ENCODE assay signal across 13 cellular contexts in the genomic region with DNA sequence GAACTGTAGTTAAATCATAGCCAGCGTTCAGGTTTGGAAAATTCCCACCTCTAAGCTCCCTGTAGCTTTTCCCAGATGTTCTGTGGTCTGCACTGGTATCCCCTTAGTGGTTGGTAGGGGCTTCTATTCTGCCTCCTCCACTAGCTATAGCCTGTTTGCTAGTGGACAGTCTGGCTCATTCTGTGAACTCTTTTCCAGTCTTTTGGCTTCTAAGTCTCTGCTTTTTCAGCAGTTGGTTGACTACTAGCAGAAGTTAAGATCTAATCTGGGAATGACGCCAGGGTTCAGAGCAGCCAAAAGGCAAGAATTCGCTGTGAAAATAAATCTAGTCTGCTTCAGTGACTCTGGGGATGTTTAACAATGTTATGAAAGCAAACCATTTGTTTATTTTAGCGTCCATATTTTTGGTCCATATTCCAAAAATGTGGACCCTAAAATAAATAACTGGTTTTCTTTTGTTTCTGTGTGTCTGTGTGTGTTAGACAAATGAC.
DNase-seq lines count a peak whose midpoint lies in the region; ATAC-seq, FAIRE-seq and TF ChIP-seq lines count a peak whose summit lies in the region.
"Had no signal": no experiment of that assay in that cellular context is flagged by ENCODE, and none has a peak within 500 bp of the region (broad histone marks: within the 10 kb centered on the region; RNA-seq: fewer than 3 reads in every experiment).

No MANE protein-coding gene starts in this region.

- no peak for TF ChIP-seq CTCF in heart right ventricle (IDR thresholded peaks at IDR 0.05)
- no peak for TF ChIP-seq CTCF in WERI-Rb-1 (IDR thresholded peaks at IDR 0.05; ENCODE audit: low read depth, low read length)

- H2AFZ ChIP-seq in GM23248, result no peak overlapping the region

- no peaks in the 10 kb centered on the region for H3K27me3 ChIP-seq in GM23248 (replicated peaks; ENCODE audit: insufficient read depth)
- H3K27me3 ChIP-seq in heart right ventricle, result no peaks in the 10 kb centered on the region
- no peaks in the 10 kb centered on the region for H3K27me3 ChIP-seq in WERI-Rb-1 (ENCODE audit: insufficient read depth, low read depth, severe bottlenecking)

- no peaks in the 10 kb centered on the region for H3K36me3 ChIP-seq in GM23248 (ENCODE audit: low read depth)
- no peaks in the 10 kb centered on the region for H3K36me3 ChIP-seq in heart right ventricle
- no peaks in the 10 kb centered on the region for H3K36me3 ChIP-seq in WERI-Rb-1
- H3K36me3 ChIP-seq: prostate gland had no signal

- H3F3A ChIP-seq in GM23248 (ENCODE audit: insufficient read depth), result no peaks in the 10 kb centered on the region

- H3K27ac ChIP-seq in GM23248, result no peak overlapping the region
- H3K27ac ChIP-seq in heart right ventricle, result peak overlapping the region in 2 of 10 donors; percentile 27 to 52
- no peak overlapping the region for H3K27ac ChIP-seq in WERI-Rb-1
- H3K27ac ChIP-seq: prostate gland had no signal

- H3K9me3 ChIP-seq in GM23248 (ENCODE audit: low read depth), result no peaks in the 10 kb centered on the region
- H3K9me3 ChIP-seq in heart right ventricle, result no peaks in the 10 kb centered on the region
- H3K9me3 ChIP-seq in WERI-Rb-1 (ENCODE audit: severe bottlenecking), result no peaks in the 10 kb centered on the region
- H3K9me3 ChIP-seq: prostate gland had no signal

- H3K4me1 ChIP-seq in GM23248 (ENCODE audit: insufficient read depth), result no peaks in the 10 kb centered on the region
- H3K4me1 ChIP-seq in heart right ventricle, result peaks cover 0 to 24% (median 0%) of the 10 kb centered on the region in 9 donors
- H3K4me1 ChIP-seq: prostate gland had no signal

- no peaks in the 10 kb centered on the region for H3K79me2 ChIP-seq in GM23248 (ENCODE audit: insufficient read depth)

- in situ Hi-C loops in GM23248 (cut with MboI), result no loop called here

- H4K20me1 ChIP-seq in GM23248 (ENCODE audit: insufficient read depth), result no peaks in the 10 kb centered on the region

- no peaks in the 10 kb centered on the region for H3K9me2 ChIP-seq in GM23248 (ENCODE audit: insufficient read depth)

- no peak overlapping the region for H3K9ac ChIP-seq in GM23248

- no peak overlapping the region for H3K4me2 ChIP-seq in GM23248 (ENCODE audit: unreplicated experiment)

- intact Hi-C loops in heart right ventricle (cut with DNase I), result loop anchor here in 1 of 10 donors (10.0 kb wide), 1 partner anchor 48 kb away; no protein-coding TSS in a partner anchor

- no peak for FAIRE-seq in urothelium cell line (lab: Jason Lieb, UNC)

- DNase-seq in GM23248 (peak; percentile 0), RPMI8226 (peak; percentile 83), heart right ventricle (peak in 1 of 2 donors; percentile 47), renal cortical epithelial cell (ENCODE audit: low read depth) (peak; percentile 86), urothelium cell line (ENCODE audit: low spot score) (no peak), WERI-Rb-1 (no peak)
- DNase-seq: DND-41, NCI-H748 treated with DMSO at 0.1 percent for 48 hours, T-cell had no signal

- ATAC-seq in heart right ventricle, result peak in 7 of 8 donors; percentile 27 to 90 (median 70)
- no peak for ATAC-seq in HG03025 (IDR thresholded peaks at IDR 0.05; ENCODE audit: low FRiP score, unreplicated experiment)
- no peak for ATAC-seq in HG02870 (IDR thresholded peaks at IDR 0.05; ENCODE audit: unreplicated experiment)
- ATAC-seq: esophagus mucosa, T-cell had no signal

- H3K4me3 ChIP-seq in GM23248 (no peak overlapping the region), heart right ventricle (no peak overlapping the region), WERI-Rb-1 (ENCODE audit: low read depth, low read length) (no peak overlapping the region)
- H3K4me3 ChIP-seq: prostate gland had no signal

- 3 to 6% methylated on average over 4 of the region's 4 CpGs for WGBS in GM23248 (ENCODE audit: low coverage in 1 of 2, low lambda C conversion rate in 2 of 2, missing lambda C conversion rate in 2 of 2), 2 experiments
- 30 to 34% methylated on average over 4 of the region's 4 CpGs for WGBS in heart right ventricle, 2 donors

Comparison
In these comparisons a context has a peak if more than half of its experiments do, and no peak if none do; other contexts are left out.
1. DNase-seq: peak in GM23248 (single experiment), RPMI8226 (single experiment) and renal cortical epithelial cell (single experiment); none in urothelium cell line (single experiment) and WERI-Rb-1 (single experiment).
2. ATAC-seq: peak in heart right ventricle (7 of 8); none in HG03025 (single experiment) and HG02870 (single experiment).